14 cellular contexts compared by ENCODE assay signal in the genomic region with DNA sequence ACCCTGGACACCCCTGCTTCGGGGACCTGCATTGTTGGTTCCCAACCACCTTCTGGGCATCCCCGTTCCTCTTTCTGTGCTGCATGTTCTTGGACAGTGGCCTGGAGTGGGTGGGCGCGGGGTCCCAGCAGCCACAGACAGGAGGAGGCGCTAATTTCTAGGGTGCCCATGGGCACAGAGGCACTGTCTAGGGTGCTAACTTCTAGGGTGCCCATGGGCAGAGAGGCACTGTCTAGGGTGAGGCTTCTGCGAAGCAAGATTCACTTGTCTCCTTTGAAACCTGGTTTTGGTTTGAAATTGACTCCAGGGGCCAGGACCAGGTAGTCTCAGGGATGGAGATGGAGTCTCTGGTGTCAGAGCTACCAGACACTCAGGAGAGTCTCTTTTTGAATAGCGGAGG. TPM values are rescaled to one million over a fixed set of nuclear protein-coding genes. Genes with fewer than 3 reads are reported as not detected.
A peak's percentile ranks its signal among the peaks of the same experiment; 100 is the strongest.
DNase-seq lines count a peak whose midpoint lies in the region; ATAC-seq, FAIRE-seq and TF ChIP-seq lines count a peak whose summit lies in the region.
"Had no signal": no experiment of that assay in that cellular context is flagged by ENCODE, and none has a peak within 500 bp of the region (broad histone marks: within the 10 kb centered on the region; RNA-seq: fewer than 3 reads in every experiment).

No MANE protein-coding gene starts in this region.

- CTCF ChIA-PET in CD4-positive, alpha-beta T cell (lab: Charles Lee): interaction anchor here (0.6 kb wide), 1 partner anchor 245 kb away, joined by 3 read pairs; the partner anchor contains the start of gene DFFB

- H3K9me3 Mint-ChIP-seq in CD4-positive, alpha-beta T cell: no peaks in the 10 kb centered on the region
- no peaks in the 10 kb centered on the region for H3K9me3 Mint-ChIP-seq in chondrocyte (ENCODE audit: low read depth)
- H3K9me3 Mint-ChIP-seq in nephron progenitor cell: no peaks in the 10 kb centered on the region

- H3K36me3 Mint-ChIP-seq in CD4-positive, alpha-beta T cell (ENCODE audit: low read depth): no peaks in the 10 kb centered on the region
- H3K36me3 Mint-ChIP-seq in chondrocyte (ENCODE audit: low read depth) (no peaks in the 10 kb centered on the region), nephron progenitor cell (ENCODE audit: low read depth) (no peaks in the 10 kb centered on the region)

- H3K27ac ChIP-seq in CD4-positive, alpha-beta T cell (ENCODE audit: low read depth, low read length): no peak overlapping the region
- no peak overlapping the region for H3K27ac ChIP-seq in HUES6 (ENCODE audit: low read depth, low read length)
- H3K27ac ChIP-seq: adrenal gland had no signal

- peak overlapping the region; percentile 52 for H3K4me3 ChIP-seq in HUES6 (ENCODE audit: low read depth, low read length)

- no peak overlapping the region for H3K9ac ChIP-seq in HUES6 (ENCODE audit: low read length)

- DNase-seq in CD4-positive, alpha-beta T cell: no peak
- DNase-seq in chondrocyte (ENCODE audit: low spot score) (no peak), nephron progenitor cell (no peak), D721Med (ENCODE audit: insufficient read length, low spot score) (no peak), posterior cingulate gyrus (no peak), NCI-H2029 treated with DMSO at 0.1 percent for 48 hours (lab: John Stamatoyannopoulos, UW) (no peak)
- DNase-seq in effector CD8-positive, alpha-beta T cell (lab: John Stamatoyannopoulos, UW): no peak
- DNase-seq: MV-4-11 had no signal

- H3K4me1 ChIP-seq in HUES6 (ENCODE audit: control insufficient read depth, insufficient read depth, low read length): peaks cover 53% of the 10 kb centered on the region

- no peak overlapping the region for H3K27ac Mint-ChIP-seq in CD4-positive, alpha-beta T cell
- no peak overlapping the region for H3K27ac Mint-ChIP-seq in chondrocyte (ENCODE audit: unreplicated experiment)
- no peak overlapping the region for H3K27ac Mint-ChIP-seq in nephron progenitor cell
- H3K27ac Mint-ChIP-seq: activated CD4-positive, alpha-beta T cell treated with anti-CD3 and anti-CD28 coated beads for 36 hours had no signal

- H3K27me3 ChIP-seq in CD4-positive, alpha-beta T cell (ENCODE audit: control insufficient read depth, insufficient read depth, low read length): peaks cover 30% of the 10 kb centered on the region
- peaks cover 13% of the 10 kb centered on the region for H3K27me3 ChIP-seq in HUES6 (ENCODE audit: control insufficient read depth, insufficient read depth, low read length)

- no peak for TF ChIP-seq CTCF in CD4-positive, alpha-beta T cell (IDR thresholded peaks at IDR 0.05)
- no peak for TF ChIP-seq CTCF in chondrocyte (IDR thresholded peaks at IDR 0.05)
- TF ChIP-seq CTCF in nephron progenitor cell (IDR thresholded peaks at IDR 0.05): no peak
- TF ChIP-seq CTCF in D721Med (IDR thresholded peaks at IDR 0.05; ENCODE audit: insufficient read depth, missing control alignments): no peak

- FAIRE-seq in D721Med (lab: Jason Lieb, UNC): no peak
- FAIRE-seq: GM12892 had no signal

- H3K4me1 Mint-ChIP-seq in CD4-positive, alpha-beta T cell (ENCODE audit: low read depth): peaks cover 15% of the 10 kb centered on the region
- peaks cover 28% of the 10 kb centered on the region for H3K4me1 Mint-ChIP-seq in chondrocyte (ENCODE audit: low read depth)
- peaks cover 70% of the 10 kb centered on the region for H3K4me1 Mint-ChIP-seq in nephron progenitor cell

- ATAC-seq in CD4-positive, alpha-beta T cell (ENCODE audit: poor library complexity): no peak

- POLR2A ChIA-PET in CD4-positive, alpha-beta T cell (lab: Charles Lee): no interaction called here

- peaks cover 46% of the 10 kb centered on the region for H3K27me3 Mint-ChIP-seq in CD4-positive, alpha-beta T cell
- H3K27me3 Mint-ChIP-seq in chondrocyte (ENCODE audit: low read depth): peaks cover 2% of the 10 kb centered on the region
- H3K27me3 Mint-ChIP-seq in nephron progenitor cell (ENCODE audit: low read depth, poor library complexity): peaks cover 18% of the 10 kb centered on the region

- no peaks in the 10 kb centered on the region for H3K36me3 ChIP-seq in HUES6 (ENCODE audit: control insufficient read depth, insufficient read depth, low read length)
- H3K36me3 ChIP-seq: adrenal gland had no signal

- H3K9me3 ChIP-seq in CD4-positive, alpha-beta T cell (ENCODE audit: control insufficient read depth, low read length): no peaks in the 10 kb centered on the region
- no peaks in the 10 kb centered on the region for H3K9me3 ChIP-seq in HUES6 (ENCODE audit: control insufficient read depth, insufficient read depth, low read depth, low read length)
- H3K9me3 ChIP-seq: adrenal gland had no signal

- peak overlapping the region; percentile 86 for H3K4me3 Mint-ChIP-seq in CD4-positive, alpha-beta T cell
- H3K4me3 Mint-ChIP-seq in chondrocyte (ENCODE audit: unreplicated experiment) (peak overlapping the region; percentile 65), nephron progenitor cell (peak overlapping the region; percentile 45)

- intact Hi-C loops in CD4-positive, alpha-beta T cell (cut with DNase I, micrococcal nuclease): no loop called here
- intact Hi-C loops in posterior cingulate gyrus (cut with DNase I): no loop called here

RNA-seq across cellular contexts. Expression of gene MEGF6, which starts 0.8 kb away (rescaled TPM):
- total RNA-seq in CD4-positive, alpha-beta T cell: 10 to 100 TPM; 57.5 to 62.2 TPM
- 185 to 332 TPM (median 328 TPM) in 3 replicates for total RNA-seq in chondrocyte

RNA-seq across cellular contexts. Expression of gene TPRG1L, which starts 12.7 kb away (rescaled TPM):
- 10 to 100 TPM; 46.5 to 48.3 TPM for total RNA-seq in CD4-positive, alpha-beta T cell
- 52.5 to 53.7 TPM (median 53.6 TPM) in 3 replicates for total RNA-seq in chondrocyte

RNA-seq across cellular contexts. Expression of gene WRAP73, which starts 37.8 kb away (rescaled TPM):
- 10 to 100 TPM; 22.3 to 22.7 TPM for total RNA-seq in CD4-positive, alpha-beta T cell
- 12.6 to 17.6 TPM (median 15.5 TPM) in 3 replicates for total RNA-seq in chondrocyte

RNA-seq across cellular contexts. Expression of gene TP73, which starts 40.2 kb away (rescaled TPM):
- not detected for total RNA-seq in CD4-positive, alpha-beta T cell
- 0.05 to 0.58 TPM in 2 of 3 replicates, not detected in the other for total RNA-seq in chondrocyte
- total RNA-seq: Right ventricle myocardium superior, skeletal muscle tissue had no signal
